ENCODE assay signal across 8 cellular contexts in genomic region chr17:35808962-35809854, GRCh38. TPM values are rescaled to one million over a fixed set of nuclear protein-coding genes. Genes with fewer than 3 reads are reported as not detected.
DNase-seq lines count a peak whose midpoint lies in the region; ATAC-seq and TF ChIP-seq lines count a peak whose summit lies in the region.

Gene TAF15, plus strand, starts transcription at chr17:35809484. Its CDS starts 86 bp downstream, at chr17:35809570.

- H3K36me3 Mint-ChIP-seq in activated naive CD8-positive, alpha-beta T cell, result peaks cover 2% of the 10 kb centered on the region
- H3K36me3 Mint-ChIP-seq in glutamatergic neuron (ENCODE audit: unreplicated experiment) (no peaks in the 10 kb centered on the region), osteocyte (ENCODE audit: unreplicated experiment) (peaks cover 2% of the 10 kb centered on the region)

- peak; percentile 88 for ATAC-seq in HG02623 (IDR thresholded peaks at IDR 0.05; ENCODE audit: unreplicated experiment)

- H3K9me3 Mint-ChIP-seq in activated naive CD8-positive, alpha-beta T cell (ENCODE audit: low read depth), result no peaks in the 10 kb centered on the region
- H3K9me3 Mint-ChIP-seq in glutamatergic neuron (ENCODE audit: unreplicated experiment) (peaks cover 2% of the 10 kb centered on the region), osteocyte (ENCODE audit: unreplicated experiment) (no peaks in the 10 kb centered on the region)

- no peaks in the 10 kb centered on the region for H3K36me3 ChIP-seq in thymus (ENCODE audit: control insufficient read depth, insufficient read depth)

- H3K4me3 ChIP-seq in GM12864 (ENCODE audit: low read depth, low read length) (peak within 1 kb of the TSS; percentile 64), thymus (ENCODE audit: low read length) (peak within 1 kb of the TSS; percentile 81)

- H3K9me3 ChIP-seq in thymus (ENCODE audit: control insufficient read depth), result no peaks in the 10 kb centered on the region

- no peaks in the 10 kb centered on the region for H3K27me3 ChIP-seq in thymus (ENCODE audit: control insufficient read depth, insufficient read depth)

- WGBS in thymus, result under 1% methylated on average over 71 of the region's 71 CpGs

- H3K4me3 Mint-ChIP-seq in activated naive CD8-positive, alpha-beta T cell, result peak within 1 kb of the TSS; percentile 97
- H3K4me3 Mint-ChIP-seq in glutamatergic neuron (ENCODE audit: unreplicated experiment) (peak within 1 kb of the TSS; percentile 96), osteocyte (ENCODE audit: unreplicated experiment) (peak within 1 kb of the TSS; percentile 86)

- H3K4me1 ChIP-seq in thymus (ENCODE audit: control insufficient read depth, insufficient read depth, low read length), result peaks cover 17% of the 10 kb centered on the region

- no peaks in the 10 kb centered on the region for H3K27me3 Mint-ChIP-seq in activated naive CD8-positive, alpha-beta T cell
- H3K27me3 Mint-ChIP-seq in glutamatergic neuron (ENCODE audit: unreplicated experiment), result peaks cover 8% of the 10 kb centered on the region
- no peaks in the 10 kb centered on the region for H3K27me3 Mint-ChIP-seq in osteocyte (ENCODE audit: unreplicated experiment)

- H3K27ac Mint-ChIP-seq in activated naive CD8-positive, alpha-beta T cell, result peak within 1 kb of the TSS; percentile 99
- H3K27ac Mint-ChIP-seq in glutamatergic neuron (ENCODE audit: unreplicated experiment) (peak within 1 kb of the TSS; percentile 99), osteocyte (ENCODE audit: unreplicated experiment) (peak within 1 kb of the TSS; percentile 99)

- peak within 1 kb of the TSS; percentile 98 for H3K27ac ChIP-seq in thymus (ENCODE audit: low read depth)

- TF ChIP-seq CTCF in GM12864 (IDR thresholded peaks at IDR 0.05; ENCODE audit: low read depth, low read length, missing control alignments), result peak; percentile 78
- peak; percentile 51 for TF ChIP-seq CTCF in glutamatergic neuron (IDR thresholded peaks at IDR 0.05; ENCODE audit: partially characterized antibody, unreplicated experiment)
- peak; percentile 72 for TF ChIP-seq CTCF in osteocyte (IDR thresholded peaks at IDR 0.05)

- DNase-seq in GM12864 (ENCODE audit: low read depth) (peak; percentile 99), NCI-H1092 treated with DMSO at 0.1 percent for 48 hours (lab: John Stamatoyannopoulos, UW) (peak; percentile 99), SKM-1 (lab: John Stamatoyannopoulos, UW; ENCODE audit: unreplicated experiment) (peak; percentile 97), glutamatergic neuron (peak; percentile 96), osteocyte (ENCODE audit: extremely low spot score, unreplicated experiment) (peak; percentile 99)

- H3K4me1 Mint-ChIP-seq in activated naive CD8-positive, alpha-beta T cell (ENCODE audit: low read depth), result peaks cover 62% of the 10 kb centered on the region
- H3K4me1 Mint-ChIP-seq in glutamatergic neuron (ENCODE audit: low read depth, unreplicated experiment) (peaks cover 11% of the 10 kb centered on the region), osteocyte (ENCODE audit: unreplicated experiment) (peaks cover 62% of the 10 kb centered on the region)

RNA-seq across cellular contexts. Expression of gene TAF15, which starts in this region (rescaled TPM):
- total RNA-seq in glutamatergic neuron (ENCODE audit: unreplicated experiment) (180 TPM), osteocyte (157 and 170 TPM in 2 replicates)
- polyA plus RNA-seq in thymus, result 95.9 TPM

Comparison
In these comparisons a context has a peak if more than half of its experiments do, and no peak if none do; other contexts are left out.
1. Peak in every context shown above with its lines: DNase-seq, ATAC-seq, H3K4me3 ChIP-seq and H3K27ac ChIP-seq.